9 cellular contexts compared by ENCODE assay signal in genomic region chr11:76209956-76210885, GRCh38. TPM values are rescaled to one million over a fixed set of nuclear protein-coding genes. Genes with fewer than 3 reads are reported as not detected.
DNase-seq lines count a peak whose midpoint lies in the region; ATAC-seq and TF ChIP-seq lines count a peak whose summit lies in the region.
"Had no signal": no experiment of that assay in that cellular context is flagged by ENCODE, and none has a peak within 500 bp of the region (broad histone marks: within the 10 kb centered on the region; RNA-seq: fewer than 3 reads in every experiment).

No MANE protein-coding gene starts in this region.

- H3K4me3 Mint-ChIP-seq in activated T-helper 17 cell treated with anti-CD3 and anti-CD28 coated beads, Interleukin-2, amount 50 U/mL, for 72 hours = peak overlapping the region; percentile 77
- H3K4me3 Mint-ChIP-seq in glutamatergic neuron (ENCODE audit: unreplicated experiment) = no peak overlapping the region

- no peak for TF ChIP-seq CTCF in glutamatergic neuron (IDR thresholded peaks at IDR 0.05; ENCODE audit: partially characterized antibody, unreplicated experiment)
- no peak for TF ChIP-seq CTCF in parathyroid adenoma (IDR thresholded peaks at IDR 0.05)

- H3K4me1 Mint-ChIP-seq in activated T-helper 17 cell treated with anti-CD3 and anti-CD28 coated beads, Interleukin-2, amount 50 U/mL, for 72 hours = no peaks in the 10 kb centered on the region
- no peaks in the 10 kb centered on the region for H3K4me1 Mint-ChIP-seq in glutamatergic neuron (ENCODE audit: low read depth, unreplicated experiment)

- no peak overlapping the region for H3K9ac ChIP-seq in parathyroid adenoma

- no peak overlapping the region for H3K27ac ChIP-seq in parathyroid adenoma
- H3K27ac ChIP-seq: C4-2B had no signal

- no peaks in the 10 kb centered on the region for H3K9me3 Mint-ChIP-seq in activated T-helper 17 cell treated with anti-CD3 and anti-CD28 coated beads, Interleukin-2, amount 50 U/mL, for 72 hours
- H3K9me3 Mint-ChIP-seq in glutamatergic neuron (ENCODE audit: unreplicated experiment) = peaks cover 3% of the 10 kb centered on the region

- H3K27me3 Mint-ChIP-seq in activated T-helper 17 cell treated with anti-CD3 and anti-CD28 coated beads, Interleukin-2, amount 50 U/mL, for 72 hours = peaks cover 23% of the 10 kb centered on the region
- peaks cover 15% of the 10 kb centered on the region for H3K27me3 Mint-ChIP-seq in glutamatergic neuron (ENCODE audit: unreplicated experiment)

- H3K36me3 Mint-ChIP-seq in activated T-helper 17 cell treated with anti-CD3 and anti-CD28 coated beads, Interleukin-2, amount 50 U/mL, for 72 hours (ENCODE audit: low read depth) = no peaks in the 10 kb centered on the region
- no peaks in the 10 kb centered on the region for H3K36me3 Mint-ChIP-seq in glutamatergic neuron (ENCODE audit: unreplicated experiment)

- H3K27me3 ChIP-seq in parathyroid adenoma (ENCODE audit: control insufficient read depth, insufficient read depth, low read length) = no peaks in the 10 kb centered on the region

- H2AFZ ChIP-seq in parathyroid adenoma = peak overlapping the region; percentile 77

- DNase-seq in NCI-H2081 (lab: John Stamatoyannopoulos, UW) (peak; percentile 36 to 55), NCI-H2081 treated with DMSO at 0.1 percent for 48 hours (lab: John Stamatoyannopoulos, UW) (no peak), NCI-H1417 treated with DMSO at 0.1 percent for 48 hours (lab: John Stamatoyannopoulos, UW) (peak; percentile 23), glutamatergic neuron (peak; percentile 67)

- no peaks in the 10 kb centered on the region for H3K79me2 ChIP-seq in parathyroid adenoma

- H3K4me2 ChIP-seq in parathyroid adenoma (ENCODE audit: low read length) = peak overlapping the region; percentile 62

- no peak for ATAC-seq in activated T-helper 17 cell treated with anti-CD3 and anti-CD28 coated beads, Interleukin-2, amount 50 U/mL, for 72 hours (replicated peaks)
- no peak for ATAC-seq in GM21786 (IDR thresholded peaks at IDR 0.05; ENCODE audit: unreplicated experiment)
- no peak for ATAC-seq in HG02642 (IDR thresholded peaks at IDR 0.05; ENCODE audit: poor library complexity, unreplicated experiment)

- H3K4me3 ChIP-seq in parathyroid adenoma (ENCODE audit: low read depth, low read length) = peak overlapping the region; percentile 42

- no peaks in the 10 kb centered on the region for H3K9me3 ChIP-seq in parathyroid adenoma (ENCODE audit: control insufficient read depth, low read length)

- no peak overlapping the region for H3K27ac Mint-ChIP-seq in activated T-helper 17 cell treated with anti-CD3 and anti-CD28 coated beads, Interleukin-2, amount 50 U/mL, for 72 hours
- no peak overlapping the region for H3K27ac Mint-ChIP-seq in glutamatergic neuron (ENCODE audit: unreplicated experiment)

- H3K36me3 ChIP-seq in parathyroid adenoma (ENCODE audit: control insufficient read depth, insufficient read depth, low read length) = no peaks in the 10 kb centered on the region

- no peaks in the 10 kb centered on the region for H3K4me1 ChIP-seq in parathyroid adenoma

RNA-seq across cellular contexts. Expression of gene WNT11, which starts 3.9 kb away (rescaled TPM):
- not detected for total RNA-seq in activated T-helper 17 cell treated with anti-CD3 and anti-CD28 coated beads, Interleukin-2, amount 50 U/mL, for 72 hours
- total RNA-seq in glutamatergic neuron (ENCODE audit: unreplicated experiment) = 0.37 TPM
